12 cellular contexts compared by ENCODE assay signal in genomic region chr12:91098942-91099341, GRCh38. TPM values are rescaled to one million over a fixed set of nuclear protein-coding genes. Genes with fewer than 3 reads are reported as not detected.
DNase-seq lines count a peak whose midpoint lies in the region; ATAC-seq and TF ChIP-seq lines count a peak whose summit lies in the region.
"Had no signal": no experiment of that assay in that cellular context is flagged by ENCODE, and none has a peak within 500 bp of the region (broad histone marks: within the 10 kb centered on the region; RNA-seq: fewer than 3 reads in every experiment).

No MANE protein-coding gene starts in this region.

- TF ChIP-seq CTCF in kidney epithelial cell (IDR thresholded peaks at IDR 0.05; ENCODE audit: insufficient read depth, low read length, poor library complexity, severe bottlenecking) (no peak), upper lobe of right lung (IDR thresholded peaks at IDR 0.05) (no peak)

- H3K27ac Mint-ChIP-seq in stimulated activated memory B cell treated with anti-CD40 and anti-IgM and Interleukin-4, amounts not matched to agents 10 μg/mL and 1 μg/mL and 100 μg/mL, for 72 hours = no peak overlapping the region
- H3K27ac Mint-ChIP-seq: activated CD4-positive, alpha-beta memory T cell treated with anti-CD3 and anti-CD28 coated beads, Interleukin-2, amount 10 ng/mL, durations not matched to agents 7 days and 5 days had no signal

- no peak overlapping the region for H3K4me3 Mint-ChIP-seq in stimulated activated memory B cell treated with anti-CD40 and anti-IgM and Interleukin-4, amounts not matched to agents 10 μg/mL and 1 μg/mL and 100 μg/mL, for 72 hours
- H3K4me3 Mint-ChIP-seq: activated CD4-positive, alpha-beta memory T cell treated with anti-CD3 and anti-CD28 coated beads, Interleukin-2, amount 10 ng/mL, durations not matched to agents 7 days and 5 days; central memory CD8-positive, alpha-beta T cell had no signal

- H3K27ac ChIP-seq in upper lobe of right lung = no peak overlapping the region

- H3K36me3 ChIP-seq in kidney epithelial cell (ENCODE audit: control insufficient read depth, insufficient read depth, low read length) = no peaks in the 10 kb centered on the region
- no peaks in the 10 kb centered on the region for H3K36me3 ChIP-seq in upper lobe of right lung

- no peaks in the 10 kb centered on the region for H3K9me3 ChIP-seq in upper lobe of right lung

- no peaks in the 10 kb centered on the region for H3K27me3 ChIP-seq in kidney epithelial cell (ENCODE audit: control insufficient read depth, insufficient read depth, low read length)
- H3K27me3 ChIP-seq in upper lobe of right lung = no peaks in the 10 kb centered on the region

- DNase-seq in HPDE6-E6E7 (ENCODE audit: extremely low spot score) (peak; percentile 8), astrocyte of the hippocampus (ENCODE audit: low read depth, low spot score) (peak; percentile 95), kidney epithelial cell (ENCODE audit: low read depth) (peak; percentile 90), upper lobe of right lung (no peak), amygdala (lab: John Stamatoyannopoulos, UW) (no peak), posterior vena cava (ENCODE audit: low spot score) (no peak)
- DNase-seq: activated CD4-positive, alpha-beta memory T cell treated with anti-CD3 and anti-CD28 coated beads, Interleukin-2, amount 10 ng/mL, durations not matched to agents 7 days and 5 days; left colon; stimulated activated CD4-positive, alpha-beta T cell treated with anti-CD3 and anti-CD28 coated beads, Interleukin-2, amount 100 ng/mL, for 24 hours had no signal

- peaks cover 9% of the 10 kb centered on the region for H3K27me3 Mint-ChIP-seq in stimulated activated memory B cell treated with anti-CD40 and anti-IgM and Interleukin-4, amounts not matched to agents 10 μg/mL and 1 μg/mL and 100 μg/mL, for 72 hours
- H3K27me3 Mint-ChIP-seq: activated CD4-positive, alpha-beta memory T cell treated with anti-CD3 and anti-CD28 coated beads, Interleukin-2, amount 10 ng/mL, durations not matched to agents 7 days and 5 days; central memory CD8-positive, alpha-beta T cell had no signal

- no peaks in the 10 kb centered on the region for H3K36me3 Mint-ChIP-seq in stimulated activated memory B cell treated with anti-CD40 and anti-IgM and Interleukin-4, amounts not matched to agents 10 μg/mL and 1 μg/mL and 100 μg/mL, for 72 hours

- H3K4me1 ChIP-seq in upper lobe of right lung = no peaks in the 10 kb centered on the region

- H3K4me1 Mint-ChIP-seq in stimulated activated memory B cell treated with anti-CD40 and anti-IgM and Interleukin-4, amounts not matched to agents 10 μg/mL and 1 μg/mL and 100 μg/mL, for 72 hours = no peaks in the 10 kb centered on the region
- H3K4me1 Mint-ChIP-seq: activated CD4-positive, alpha-beta memory T cell treated with anti-CD3 and anti-CD28 coated beads, Interleukin-2, amount 10 ng/mL, durations not matched to agents 7 days and 5 days; central memory CD8-positive, alpha-beta T cell had no signal

- H3K4me3 ChIP-seq in kidney epithelial cell (ENCODE audit: low read depth, low read length) (no peak overlapping the region), upper lobe of right lung (no peak overlapping the region)
- H3K4me3 ChIP-seq: K562 had no signal

- H3K9me3 Mint-ChIP-seq in stimulated activated memory B cell treated with anti-CD40 and anti-IgM and Interleukin-4, amounts not matched to agents 10 μg/mL and 1 μg/mL and 100 μg/mL, for 72 hours = no peaks in the 10 kb centered on the region
- H3K9me3 Mint-ChIP-seq: activated CD4-positive, alpha-beta memory T cell treated with anti-CD3 and anti-CD28 coated beads, Interleukin-2, amount 10 ng/mL, durations not matched to agents 7 days and 5 days; central memory CD8-positive, alpha-beta T cell had no signal

- peak; percentile 50 for ATAC-seq in upper lobe of right lung
- ATAC-seq in stimulated activated memory B cell treated with anti-CD40 and anti-IgM and Interleukin-4, amounts not matched to agents 10 μg/mL and 1 μg/mL and 100 μg/mL, for 72 hours = no peak
- ATAC-seq: K562, left colon had no signal

- intact Hi-C loops in upper lobe of right lung (cut with DNase I) (no loop called here), posterior vena cava (cut with DNase I) (loop anchor here in 1 of 2 donors (1.0 kb wide), 1 partner anchor 11 kb away; no protein-coding TSS in a partner anchor)

RNA-seq across cellular contexts. Expression of gene LUM, which starts 12.4 kb away (rescaled TPM):
- total RNA-seq in kidney epithelial cell = 0.67 and 1.5 TPM in 2 replicates
- total RNA-seq in upper lobe of right lung = 361 TPM
- 100 to 1,000 TPM; 361 to 654 TPM for total RNA-seq in posterior vena cava
- total RNA-seq: activated CD4-positive, alpha-beta memory T cell treated with anti-CD3 and anti-CD28 coated beads, Interleukin-2, amount 10 ng/mL, durations not matched to agents 7 days and 5 days had no signal

RNA-seq across cellular contexts. Expression of gene KERA, which starts 41.1 kb away (rescaled TPM):
- total RNA-seq in kidney epithelial cell (not detected in 2 replicates), upper lobe of right lung (not detected), posterior vena cava (not detected)
- total RNA-seq: activated CD4-positive, alpha-beta memory T cell treated with anti-CD3 and anti-CD28 coated beads, Interleukin-2, amount 10 ng/mL, durations not matched to agents 7 days and 5 days; K562; left colon had no signal

Comparison
In these comparisons a context has a peak if more than half of its experiments do, and no peak if none do; other contexts are left out.
1. DNase-seq: peak in HPDE6-E6E7 (single experiment), astrocyte of the hippocampus (single experiment) and kidney epithelial cell (single experiment); none in upper lobe of right lung (single experiment), amygdala (0 of 56) and posterior vena cava (single experiment).
2. RNA of gene LUM, which starts 12.4 kb away (total RNA-seq): 361 to 654 TPM in posterior vena cava and 361 TPM in upper lobe of right lung (single experiment); 0.67 to 1.5 TPM in kidney epithelial cell; every median in the first group is over 100 times any median in the second.